Comparison of ENCODE assay signal across 25 cellular contexts in genomic region chr11:26490546-26490945, GRCh38.
"Had no signal": no experiment of that assay in that cellular context is flagged by ENCODE, and none has a peak within 500 bp of the region (broad histone marks: within the 10 kb centered on the region; RNA-seq: fewer than 3 reads in every experiment).

No MANE protein-coding gene starts in this region.

- DNase-seq: natural killer cell; occipital lobe; ovary; posterior cingulate gyrus; psoas muscle; right cardiac atrium; right lobe of liver; sigmoid colon; small intestine; stimulated activated CD4-positive, alpha-beta T cell treated with anti-CD3 and anti-CD28 coated beads, Interleukin-15, amount 100 ng/mL, for 24 hours; stimulated activated CD4-positive, alpha-beta T cell treated with anti-CD3 and anti-CD28 coated beads, Interleukin-2, amount 100 ng/mL, for 24 hours; stimulated activated CD4-positive, alpha-beta T cell treated with anti-CD3 and anti-CD28 coated beads, Interleukin-2, amount 100 ng/mL, for 48 hours; stimulated activated CD4-positive, alpha-beta T cell treated with anti-CD3 and anti-CD28 coated beads, Interleukin-4, amount 100 ng/mL, for 24 hours; stimulated activated naive B cell treated with anti-CD40 and anti-IgM and Interleukin-4, amounts not matched to agents 10 μg/mL and 1 μg/mL and 100 μg/mL, for 72 hours; stimulated activated naive CD4-positive, alpha-beta T cell treated with Interleukin-2 at 50 U/mL for 16 hours; stomach; thyroid gland; trophoblast cell; upper lobe of right lung had no signal

- ATAC-seq: natural killer cell; psoas muscle; right cardiac atrium; right lobe of liver; stimulated activated effector memory CD8-positive, alpha-beta T cell treated with anti-CD3 and anti-CD28 coated beads, Interleukin-12 subunit alpha, Interleukin-12 subunit beta, amount 100 ng/mL, for 72 hours; stimulated activated naive B cell treated with anti-CD40 and anti-IgM and Interleukin-4, amounts not matched to agents 10 μg/mL and 1 μg/mL and 100 μg/mL, for 72 hours; upper lobe of right lung had no signal

- H3K27me3 ChIP-seq: neural progenitor cell, ovary, right lobe of liver, sigmoid colon, stomach, thyroid gland, tibial nerve, upper lobe of right lung, vagina had no signal

- FAIRE-seq: small intestine had no signal

- H3K27ac ChIP-seq: neural progenitor cell, ovary, parathyroid adenoma, psoas muscle, right lobe of liver, sigmoid colon, stomach, thoracic aorta, thyroid gland, upper lobe of right lung, vagina had no signal

- H3K9me3 ChIP-seq: ovary, psoas muscle, right lobe of liver, sigmoid colon, stomach, thoracic aorta, thyroid gland, tibial nerve, upper lobe of right lung, vagina had no signal

- H3K36me3 ChIP-seq: neural progenitor cell, ovary, right lobe of liver, sigmoid colon, stomach, thoracic aorta, thyroid gland, tibial nerve, upper lobe of right lung, vagina had no signal

- H3K4me1 ChIP-seq: neural progenitor cell, parathyroid adenoma, psoas muscle, right lobe of liver, sigmoid colon, stomach, thyroid gland, tibial nerve, upper lobe of right lung, vagina had no signal

- H3K4me3 ChIP-seq: neural progenitor cell, ovary, psoas muscle, right lobe of liver, sigmoid colon, stomach, thoracic aorta, thyroid gland, tibial nerve, upper lobe of right lung, vagina had no signal
